In the genomic region with DNA sequence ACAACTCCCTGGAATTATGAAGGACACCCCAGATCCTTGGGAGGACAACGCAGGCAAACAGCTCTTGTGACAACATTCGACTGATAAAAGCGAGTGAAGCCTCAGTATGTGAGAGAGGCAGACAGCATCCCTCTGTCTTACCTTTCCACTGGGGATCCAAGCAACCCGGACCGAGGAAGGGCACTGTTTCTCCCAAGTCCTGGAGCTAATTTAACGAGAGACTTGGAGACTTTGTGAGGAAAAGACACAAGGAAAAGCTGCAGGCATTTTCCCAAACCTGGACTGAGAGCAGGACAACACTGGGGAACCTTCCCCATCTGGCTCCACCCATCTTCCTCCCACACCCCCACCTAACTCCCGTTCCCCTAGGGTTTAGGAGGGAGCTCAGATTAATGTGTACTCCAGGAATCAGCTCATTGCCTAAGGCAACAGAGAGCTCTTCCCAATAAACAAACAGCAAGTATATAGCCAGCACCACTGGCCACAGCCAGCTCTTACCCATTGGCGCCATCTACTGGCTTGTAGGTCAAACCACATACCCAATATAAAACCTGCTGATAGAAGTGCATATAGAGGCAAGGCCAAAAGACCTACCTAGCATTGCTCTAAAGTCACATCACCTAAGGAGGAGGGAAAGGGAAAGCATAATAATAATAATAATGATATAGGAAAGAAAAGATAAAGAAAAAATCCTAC, we compare ENCODE assay signal across 8 cellular contexts.
DNase-seq lines count a peak whose midpoint lies in the region; ATAC-seq, FAIRE-seq and TF ChIP-seq lines count a peak whose summit lies in the region.
"Not testable (repeated sequence)": the region's sequence is repeated elsewhere in the genome, so short reads cannot be mapped to it uniquely, and the experiment has no call there.

No MANE protein-coding gene starts in this region.

- 3 to 7% methylated on average over 4 of the region's 8 CpGs for WGBS in pancreas, 2 donors

- not testable (repeated sequence) for H3K27me3 Mint-ChIP-seq in activated naive CD8-positive, alpha-beta T cell treated with anti-CD3 and anti-CD28 coated beads, Interleukin-2, amount 10 ng/mL, durations not matched to agents 7 days and 5 days

- not testable (repeated sequence) for H3K9me3 ChIP-seq in pancreas, vagina

- not testable (repeated sequence) for H3K36me3 Mint-ChIP-seq in activated naive CD8-positive, alpha-beta T cell treated with anti-CD3 and anti-CD28 coated beads, Interleukin-2, amount 10 ng/mL, durations not matched to agents 7 days and 5 days

- peak; percentile 59 for FAIRE-seq in pancreas (lab: Jason Lieb, UNC)

- H3K27ac ChIP-seq in pancreas, vagina: not testable (repeated sequence)

- H3K4me3 Mint-ChIP-seq in activated naive CD8-positive, alpha-beta T cell treated with anti-CD3 and anti-CD28 coated beads, Interleukin-2, amount 10 ng/mL, durations not matched to agents 7 days and 5 days: not testable (repeated sequence)

- not testable (repeated sequence) for H3K27me3 ChIP-seq in pancreas, vagina

- H3K27ac Mint-ChIP-seq in activated naive CD8-positive, alpha-beta T cell treated with anti-CD3 and anti-CD28 coated beads, Interleukin-2, amount 10 ng/mL, durations not matched to agents 7 days and 5 days: not testable (repeated sequence)

- not testable (repeated sequence) for H3K9me3 Mint-ChIP-seq in activated naive CD8-positive, alpha-beta T cell treated with anti-CD3 and anti-CD28 coated beads, Interleukin-2, amount 10 ng/mL, durations not matched to agents 7 days and 5 days

- DNase-seq in NCI-H1417 treated with DMSO at 0.1 percent for 48 hours (lab: John Stamatoyannopoulos, UW) (peak; percentile 44), Right ventricle myocardium superior (peak; percentile 54), pancreas (peak in 3 of 6 donors; percentile 21 to 58 (median 32))
- DNase-seq in activated naive CD8-positive, alpha-beta T cell treated with anti-CD3 and anti-CD28 coated beads, Interleukin-2, amount 10 ng/mL, durations not matched to agents 7 days and 5 days: peak; percentile 27
- DNase-seq in vagina (ENCODE audit: extremely low spot score in 2 of 2): not testable (repeated sequence)

- TF ChIP-seq POLR2A in vagina (IDR thresholded peaks at IDR 0.05): not testable (repeated sequence)

- H3K36me3 ChIP-seq in pancreas, vagina: not testable (repeated sequence)

- peak; percentile 60 for ATAC-seq in GM18499 (IDR thresholded peaks at IDR 0.05; ENCODE audit: insufficient read depth, unreplicated experiment)
- ATAC-seq in HG02884 (IDR thresholded peaks at IDR 0.05; ENCODE audit: unreplicated experiment): peak; percentile 78
- peak; percentile 99 for ATAC-seq in SK-N-SH treated with all-trans-retinoic acid at 6 μM for 48 hours
- ATAC-seq in activated naive CD8-positive, alpha-beta T cell treated with anti-CD3 and anti-CD28 coated beads, Interleukin-2, amount 10 ng/mL, durations not matched to agents 7 days and 5 days (ENCODE audit: low read depth): peak; percentile 86
- ATAC-seq in Right ventricle myocardium superior (ENCODE audit: poor library complexity): peak; percentile 96
- ATAC-seq in pancreas: peak; percentile 89 to 99 (median 96)

- H3K4me1 Mint-ChIP-seq in activated naive CD8-positive, alpha-beta T cell treated with anti-CD3 and anti-CD28 coated beads, Interleukin-2, amount 10 ng/mL, durations not matched to agents 7 days and 5 days: not testable (repeated sequence)

- H3K4me1 ChIP-seq in pancreas, vagina: not testable (repeated sequence)

- TF ChIP-seq CTCF in pancreas (IDR thresholded peaks at IDR 0.05) (peak in 3 of 4 donors; percentile 43 to 56 (median 53)), vagina (IDR thresholded peaks at IDR 0.05) (peak in 2 of 3 experiments; percentile 22 to 50)

- POLR2A ChIA-PET in activated naive CD8-positive, alpha-beta T cell treated with anti-CD3 and anti-CD28 coated beads, Interleukin-2, amount 10 ng/mL, durations not matched to agents 7 days and 5 days (lab: Charles Lee): not testable (repeated sequence)

- H3K4me3 ChIP-seq in pancreas, vagina: not testable (repeated sequence)

- intact Hi-C loops in Right ventricle myocardium superior (cut with DNase I); pancreas (cut with DNase I); vagina (cut with DNase I): not testable (repeated sequence)
